Comparison of ENCODE assay signal across 10 cellular contexts in the genomic region with DNA sequence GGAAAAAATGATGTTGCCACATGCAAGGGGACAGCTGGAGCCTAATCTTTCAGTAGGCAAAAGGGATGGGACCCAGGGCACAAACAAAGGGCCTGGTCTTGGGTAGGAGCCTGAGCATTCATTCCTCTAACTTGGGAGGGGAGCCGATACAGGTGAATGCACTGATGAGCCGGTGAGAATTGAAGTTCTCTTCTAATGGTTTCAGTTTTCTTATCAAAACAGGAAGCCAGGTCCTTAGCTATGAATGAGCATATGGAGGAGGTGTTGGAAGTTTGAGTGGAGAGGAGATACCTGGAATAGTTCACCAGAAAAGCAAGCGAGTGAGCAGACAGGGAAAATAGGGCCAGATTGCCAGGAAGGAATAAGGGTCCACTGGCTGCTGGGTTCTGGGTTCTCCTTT. TPM values are rescaled to one million over a fixed set of nuclear protein-coding genes. Genes with fewer than 3 reads are reported as not detected.
DNase-seq lines count a peak whose midpoint lies in the region; ATAC-seq and TF ChIP-seq lines count a peak whose summit lies in the region.
"Had no signal": no experiment of that assay in that cellular context is flagged by ENCODE, and none has a peak within 500 bp of the region (broad histone marks: within the 10 kb centered on the region; RNA-seq: fewer than 3 reads in every experiment).

No MANE protein-coding gene starts in this region.

- POLR2A ChIA-PET in activated B cell treated with CpG ODN at 0.5 μM for 24 hours (lab: Charles Lee): no interaction called here

- no peak overlapping the region for H3K4me3 Mint-ChIP-seq in activated B cell treated with CpG ODN at 0.5 μM for 24 hours

- H3K36me3 Mint-ChIP-seq in activated B cell treated with CpG ODN at 0.5 μM for 24 hours (ENCODE audit: low read depth): no peaks in the 10 kb centered on the region

- in situ Hi-C loops in brain microvascular endothelial cell (cut with HindIII; ENCODE audit: low pct_ligation_motif_present, low sequenced_read_pairs): no loop called here

- ATAC-seq in GM18870 (IDR thresholded peaks at IDR 0.05; ENCODE audit: unreplicated experiment) (peak; percentile 44), HG02798 (IDR thresholded peaks at IDR 0.05; ENCODE audit: poor library complexity, unreplicated experiment) (peak; percentile 44), activated B cell treated with CpG ODN at 0.5 μM for 24 hours (ENCODE audit: low read depth) (peak; percentile 50), left lobe of liver (no peak)
- ATAC-seq: Panc1 had no signal

- CTCF ChIA-PET in activated B cell treated with CpG ODN at 0.5 μM for 24 hours (lab: Charles Lee): no interaction called here

- no peak overlapping the region for H3K4me3 ChIP-seq in brain microvascular endothelial cell (ENCODE audit: low read depth, low read length)
- H3K4me3 ChIP-seq: prostate gland had no signal

- peak overlapping the region; percentile 42 for H3K27ac Mint-ChIP-seq in activated B cell treated with CpG ODN at 0.5 μM for 24 hours

- H3K9me3 Mint-ChIP-seq in activated B cell treated with CpG ODN at 0.5 μM for 24 hours: no peaks in the 10 kb centered on the region

- DNase-seq in activated B cell treated with CpG ODN at 0.5 μM for 24 hours (no peak), brain microvascular endothelial cell (no peak), left lobe of liver (ENCODE audit: low spot score) (no peak), EL (no peak)
- no peak for DNase-seq in stimulated activated CD4-positive, alpha-beta T cell treated with anti-CD3 and anti-CD28 coated beads, Interleukin-4, amount 100 ng/mL, for 24 hours

- H3K27me3 Mint-ChIP-seq in activated B cell treated with CpG ODN at 0.5 μM for 24 hours: no peaks in the 10 kb centered on the region

- no peaks in the 10 kb centered on the region for H3K27me3 ChIP-seq in brain microvascular endothelial cell (replicated peaks)

- peaks cover 25% of the 10 kb centered on the region for H3K4me1 Mint-ChIP-seq in activated B cell treated with CpG ODN at 0.5 μM for 24 hours

- H3K27ac ChIP-seq in C4-2B (peak overlapping the region; percentile 28; the same call in 1 of the 2 replicates), brain microvascular endothelial cell (no peak overlapping the region)
- H3K27ac ChIP-seq: prostate gland had no signal

- no peak for TF ChIP-seq CTCF in C4-2B (conservative IDR thresholded peaks at IDR 0.05)
- no peak for TF ChIP-seq CTCF in activated B cell treated with CpG ODN at 0.5 μM for 24 hours (IDR thresholded peaks at IDR 0.05)
- no peak for TF ChIP-seq CTCF in brain microvascular endothelial cell (IDR thresholded peaks at IDR 0.05; ENCODE audit: low read depth, low read length, missing control alignments)

- intact Hi-C loops in activated B cell treated with CpG ODN at 0.5 μM for 24 hours (cut with micrococcal nuclease): no loop called here

- no peaks in the 10 kb centered on the region for H3K36me3 ChIP-seq in brain microvascular endothelial cell (replicated peaks)
- H3K36me3 ChIP-seq: prostate gland had no signal

RNA-seq across cellular contexts. Expression of a gene that starts 10.1 kb away (rescaled TPM):
- total RNA-seq in activated B cell treated with CpG ODN at 0.5 μM for 24 hours (1.9 and 2.5 TPM in 2 replicates), left lobe of liver (15.2 TPM)
